In genomic region chr2:203690110-203691047, GRCh38 we compare ENCODE assay signal across 9 cellular contexts. TPM values are rescaled to one million over a fixed set of nuclear protein-coding genes. Genes with fewer than 3 reads are reported as not detected.
A peak's percentile ranks its signal among the peaks of the same experiment; 100 is the strongest.
DNase-seq lines count a peak whose midpoint lies in the region; ATAC-seq and TF ChIP-seq lines count a peak whose summit lies in the region.
"Had no signal": no experiment of that assay in that cellular context is flagged by ENCODE, and none has a peak within 500 bp of the region (broad histone marks: within the 10 kb centered on the region; RNA-seq: fewer than 3 reads in every experiment).

No MANE protein-coding gene starts in this region.

- no peaks in the 10 kb centered on the region for H3K9me2 ChIP-seq in SK-N-SH

- no peak overlapping the region for H2BK5ac ChIP-seq in mesenchymal stem cell (ENCODE audit: low read depth, low read length, poor library complexity, severe bottlenecking)

- no peak overlapping the region for H2BK15ac ChIP-seq in mesenchymal stem cell (ENCODE audit: low read depth, poor library complexity, severe bottlenecking)

- intact Hi-C loops in ovary (cut with DNase I): no loop called here

- H3K4me3 ChIP-seq in SK-N-SH (ENCODE audit: low read depth in 2 of 2, low read length in 1 of 2) (no peak overlapping the region), mesenchymal stem cell (ENCODE audit: insufficient read depth in 1 of 2, low read depth in 1 of 2, low read length in 2 of 2) (no peak overlapping the region), ovary (no peak overlapping the region), MG63 (no peak overlapping the region)

- DNase-seq in ELR (ENCODE audit: low read depth) (peak; percentile 19), SK-N-SH (no peak), mesenchymal stem cell (peak; percentile 32), GM13976 (ENCODE audit: low spot score) (no peak), ovary (no peak), MG63 (no peak)
- DNase-seq in activated CD4-positive, alpha-beta T cell treated with anti-CD3 and anti-CD28 coated beads for 1 hour: no peak
- DNase-seq: COR-L47 had no signal

- no peak overlapping the region for H3K14ac ChIP-seq in mesenchymal stem cell (ENCODE audit: low read length in 2 of 2)

- no peaks in the 10 kb centered on the region for H3K79me2 ChIP-seq in SK-N-SH (ENCODE audit: insufficient read depth)

- no peaks in the 10 kb centered on the region for H3K9me3 ChIP-seq in SK-N-SH
- no peaks in the 10 kb centered on the region for H3K9me3 ChIP-seq in mesenchymal stem cell (ENCODE audit: control insufficient read depth, low read length)
- no peaks in the 10 kb centered on the region for H3K9me3 ChIP-seq in ovary
- H3K9me3 ChIP-seq in MG63: no peaks in the 10 kb centered on the region

- H3K4me1 ChIP-seq in SK-N-SH (ENCODE audit: control insufficient read depth in 1 of 2, insufficient read depth in 2 of 2, low read depth in 1 of 2, low read length in 1 of 2) (peaks cover 0 to 11% of the 10 kb centered on the region in 2 experiments; a peak in 2 of 4 replicates), mesenchymal stem cell (ENCODE audit: control insufficient read depth, insufficient read depth, low read depth, low read length) (peaks cover 5% of the 10 kb centered on the region), ovary (ENCODE audit: insufficient read depth) (no peaks in the 10 kb centered on the region)

- no peaks in the 10 kb centered on the region for H4K20me1 ChIP-seq in SK-N-SH (ENCODE audit: insufficient read depth)

- H3K27ac ChIP-seq in SK-N-SH (ENCODE audit: low read depth in 2 of 2, low read length in 1 of 2) (no peak overlapping the region), mesenchymal stem cell (ENCODE audit: low read length, poor library complexity, severe bottlenecking) (no peak overlapping the region), ovary (no peak overlapping the region)

- in situ Hi-C loops in GM13976 (cut with MboI; ENCODE audit: low sequenced_read_pairs, unreplicated experiment): no loop called here

- H2BK120ac ChIP-seq in mesenchymal stem cell (ENCODE audit: low read depth, low read length): no peak overlapping the region

- no peak for TF ChIP-seq POLR2A in ovary (IDR thresholded peaks at IDR 0.05)

- H3F3A ChIP-seq in SK-N-SH (replicated peaks; ENCODE audit: insufficient read depth): peaks cover 6% of the 10 kb centered on the region

- no peak overlapping the region for H4K8ac ChIP-seq in mesenchymal stem cell (ENCODE audit: low read length)

- CTCF ChIA-PET in SK-N-SH (lab: Yijun Ruan, JAX): no interaction called here

- no peak overlapping the region for H2AFZ ChIP-seq in SK-N-SH (ENCODE audit: low read depth)
- no peak overlapping the region for H2AFZ ChIP-seq in mesenchymal stem cell (ENCODE audit: low read depth, low read length)

- 84% methylated on average over 9 of the region's 9 CpGs for WGBS in SK-N-SH (ENCODE audit: low lambda C conversion rate)
- WGBS in mesenchymal stem cell: 96% methylated on average over 9 of the region's 9 CpGs
- WGBS in ovary, 3 donors: 86 to 87% (median 86%) methylated on average over 9 of the region's 9 CpGs

- H3K4ac ChIP-seq in mesenchymal stem cell (ENCODE audit: low read depth in 1 of 2, low read length in 2 of 2): peak overlapping the region; percentile 5 to 9

- POLR2A ChIA-PET in SK-N-SH (lab: Yijun Ruan, JAX): no interaction called here

- TF ChIP-seq EP300 in SK-N-SH (IDR thresholded peaks at IDR 0.05; ENCODE audit: borderline replicate concordance in 1 of 2, low read depth in 1 of 2, low read length in 1 of 2) (no peak), ovary (IDR thresholded peaks at IDR 0.05) (no peak)

- no peak overlapping the region for H2AK5ac ChIP-seq in mesenchymal stem cell (ENCODE audit: low read length, severe bottlenecking)

- no peaks in the 10 kb centered on the region for H3K79me1 ChIP-seq in mesenchymal stem cell (replicated peaks; ENCODE audit: low read length, poor library complexity, severe bottlenecking)

- H3K9ac ChIP-seq in SK-N-SH (no peak overlapping the region), mesenchymal stem cell (ENCODE audit: low read length) (no peak overlapping the region)

- peak overlapping the region; percentile 49 to 86 for H2BK12ac ChIP-seq in mesenchymal stem cell (ENCODE audit: low read length in 2 of 2)

- H3K4me2 ChIP-seq in SK-N-SH: no peak overlapping the region
- H3K4me2 ChIP-seq in mesenchymal stem cell (ENCODE audit: low read length, poor library complexity, severe bottlenecking): no peak overlapping the region

- peak; percentile 26 for ATAC-seq in GM21529 (IDR thresholded peaks at IDR 0.05; ENCODE audit: unreplicated experiment)

- TF ChIP-seq CTCF in SK-N-SH (IDR thresholded peaks at IDR 0.05) (no peak), GM13976 (IDR thresholded peaks at IDR 0.05; ENCODE audit: borderline replicate concordance, control extremely low read depth, extremely low read depth, insufficient read depth, missing control alignments) (no peak), ovary (IDR thresholded peaks at IDR 0.05) (no peak)

- H4K91ac ChIP-seq in mesenchymal stem cell (ENCODE audit: low read length): no peak overlapping the region

- peak overlapping the region; percentile 42 to 59 for H3K18ac ChIP-seq in mesenchymal stem cell (ENCODE audit: low read depth in 1 of 2, low read length in 2 of 2)

- TF ChIP-seq RAD21 in SK-N-SH (IDR thresholded peaks at IDR 0.05; ENCODE audit: low read length): no peak

- no peak overlapping the region for H3K23ac ChIP-seq in mesenchymal stem cell (ENCODE audit: low read length in 2 of 2)

- no peaks in the 10 kb centered on the region for H3K36me3 ChIP-seq in SK-N-SH (replicated peaks in 1 of 2; ENCODE audit: control insufficient read depth in 1 of 2, insufficient read depth in 2 of 2, low read length in 1 of 2)
- no peaks in the 10 kb centered on the region for H3K36me3 ChIP-seq in mesenchymal stem cell (ENCODE audit: control insufficient read depth in 1 of 2, insufficient read depth in 2 of 2, low read depth in 1 of 2, low read length in 2 of 2)
- no peaks in the 10 kb centered on the region for H3K36me3 ChIP-seq in ovary
- no peaks in the 10 kb centered on the region for H3K36me3 ChIP-seq in MG63

- H3K27me3 ChIP-seq in SK-N-SH (ENCODE audit: insufficient read depth) (no peaks in the 10 kb centered on the region), mesenchymal stem cell (ENCODE audit: control insufficient read depth in 1 of 2, insufficient read depth in 1 of 2, low read length in 2 of 2) (no peaks in the 10 kb centered on the region), ovary (no peaks in the 10 kb centered on the region), MG63 (no peaks in the 10 kb centered on the region)

TF ChIP-seq in SK-N-SH, 30 proteins besides CTCF, POLR2A, EP300 and RAD21:
- peak; percentile 33; the same call in 1 of the 2 replicates for TF ChIP-seq TCF12 (IDR thresholded peaks at IDR 0.05)
- TF ChIP-seq SIN3A (IDR thresholded peaks at IDR 0.05; ENCODE audit: borderline replicate concordance, low read depth, low read length): no peak

RNA-seq across cellular contexts. Expression of gene CD28, which starts 16.1 kb away (rescaled TPM):
- polyA plus RNA-seq in SK-N-SH (2012; rRNA removed): 0.05 and 0.13 TPM in 2 replicates
- 0.04 and 0.10 TPM in 2 replicates for polyA plus RNA-seq in SK-N-SH (2012; cell fraction: cytosol; rRNA removed)
- polyA plus RNA-seq in SK-N-SH (2012; cell fraction: nucleus; rRNA removed): 0.05 and 0.06 TPM in 2 replicates
- polyA plus RNA-seq in mesenchymal stem cell (2013, experiment 1 of 2): 0.01 TPM
- polyA plus RNA-seq in mesenchymal stem cell (2013, experiment 2 of 2): 0.01 TPM
- 1 to 10 TPM in 5 of 7 donors, under 1 TPM in 2; 0.46 to 2.9 (median 1.2) TPM for total RNA-seq in ovary
- polyA plus RNA-seq in ovary: 1 to 10 TPM in 1 of 2 donors, under 1 TPM in 1; 0.18 to 4.3 TPM
- 0.10 TPM in 1 of 2 replicates, not detected in the other for total RNA-seq in MG63 (2014; rRNA removed; shearing (Covaris generic); ENCODE audit: low replicate concordance)

Comparison
In these comparisons a context has a peak if more than half of its experiments do, and no peak if none do; other contexts are left out.
1. DNase-seq: peak in ELR (single experiment) and mesenchymal stem cell (single experiment); none in SK-N-SH (single experiment), GM13976 (single experiment), activated CD4-positive, alpha-beta T cell treated with anti-CD3 and anti-CD28 coated beads for 1 hour (single experiment), ovary (0 of 5) and MG63 (single experiment).